ENCODE assay signal across 10 cellular contexts in genomic region chr6:15017251-15017650, GRCh38.
DNase-seq lines count a peak whose midpoint lies in the region; ATAC-seq, FAIRE-seq and TF ChIP-seq lines count a peak whose summit lies in the region.
"Had no signal": no experiment of that assay in that cellular context is flagged by ENCODE, and none has a peak within 500 bp of the region (broad histone marks: within the 10 kb centered on the region; RNA-seq: fewer than 3 reads in every experiment).

No MANE protein-coding gene starts in this region.

- FAIRE-seq in astrocyte (lab: Jason Lieb, UNC) (no peak), kidney (lab: Jason Lieb, UNC) (no peak)
- FAIRE-seq: endothelial cell of umbilical vein had no signal

- CTCF ChIA-PET in CD8-positive, alpha-beta memory T cell (lab: Charles Lee) = no interaction called here
- CTCF ChIA-PET in HCT116 (lab: Charles Lee) = no interaction called here

- H3K27me3 ChIP-seq in CD8-positive, alpha-beta memory T cell (ENCODE audit: insufficient read depth, low read length, poor library complexity, severe bottlenecking) = no peaks in the 10 kb centered on the region
- H3K27me3 ChIP-seq in HCT116 (ENCODE audit: insufficient read depth, low read length) (no peaks in the 10 kb centered on the region), astrocyte (ENCODE audit: insufficient read depth, low read length) (no peaks in the 10 kb centered on the region), lower lobe of right lung (ENCODE audit: low read depth) (no peaks in the 10 kb centered on the region)

- H2AFZ ChIP-seq in HCT116 (ENCODE audit: low read depth, low read length, poor library complexity, severe bottlenecking) (no peak overlapping the region), astrocyte (ENCODE audit: low read depth, low read length) (peak overlapping the region; percentile 23)

- TF ChIP-seq CTCF in HCT116 (IDR thresholded peaks at IDR 0.05 in 2 of 3, conservative IDR thresholded peaks at IDR 0.05 in 1 of 3; ENCODE audit: borderline replicate concordance in 1 of 3, insufficient read depth in 1 of 3, low read depth in 2 of 3, low read length in 2 of 3) (no peak), astrocyte (IDR thresholded peaks at IDR 0.05; ENCODE audit: insufficient read depth, low read depth, low read length) (no peak), lower lobe of right lung (IDR thresholded peaks at IDR 0.05) (no peak), kidney (IDR thresholded peaks at IDR 0.05; ENCODE audit: borderline replicate concordance, extremely low read depth, insufficient read depth) (no peak)

- no peak overlapping the region for H3K27ac Mint-ChIP-seq in CD8-positive, alpha-beta memory T cell
- H3K27ac Mint-ChIP-seq in astrocyte (ENCODE audit: unreplicated experiment) = no peak overlapping the region

- peak overlapping the region; percentile 54 for H3K27ac ChIP-seq in CD8-positive, alpha-beta memory T cell (ENCODE audit: low read depth, low read length)
- H3K27ac ChIP-seq in HCT116 (ENCODE audit: low read depth, low read length) (no peak overlapping the region), astrocyte (ENCODE audit: low read depth, low read length) (no peak overlapping the region), lower lobe of right lung (no peak overlapping the region), kidney (ENCODE audit: low read depth in 2 of 2, low read length in 2 of 2) (no peak overlapping the region)

- ATAC-seq in HCT116 = no peak
- no peak for ATAC-seq in lower lobe of right lung
- ATAC-seq in GM19455 (IDR thresholded peaks at IDR 0.05; ENCODE audit: unreplicated experiment) = no peak
- no peak for ATAC-seq in HG03571 (IDR thresholded peaks at IDR 0.05; ENCODE audit: unreplicated experiment)

- H3K36me3 ChIP-seq in CD8-positive, alpha-beta memory T cell (ENCODE audit: insufficient read depth, low read length) = no peaks in the 10 kb centered on the region
- no peaks in the 10 kb centered on the region for H3K36me3 ChIP-seq in HCT116 (ENCODE audit: control insufficient read depth in 1 of 2, insufficient read depth in 2 of 2, low read length in 2 of 2)
- H3K36me3 ChIP-seq in astrocyte (ENCODE audit: insufficient read depth, low read length) = no peaks in the 10 kb centered on the region
- no peaks in the 10 kb centered on the region for H3K36me3 ChIP-seq in lower lobe of right lung
- no peaks in the 10 kb centered on the region for H3K36me3 ChIP-seq in kidney (ENCODE audit: control insufficient read depth in 1 of 2, insufficient read depth in 2 of 2, low read length in 2 of 2)

- H3K9ac ChIP-seq in HCT116 (ENCODE audit: low read length) (no peak overlapping the region), astrocyte (ENCODE audit: low read length) (no peak overlapping the region), kidney (ENCODE audit: low read length in 2 of 2) (no peak overlapping the region)

- H3K4me2 ChIP-seq in HCT116 (ENCODE audit: low read length) (no peak overlapping the region), astrocyte (ENCODE audit: low read length) (peak overlapping the region; percentile 50)

- peaks cover 3 to 23% of the 10 kb centered on the region in 2 donors for H3K27me3 Mint-ChIP-seq in CD8-positive, alpha-beta memory T cell
- H3K27me3 Mint-ChIP-seq in astrocyte (ENCODE audit: low read depth, unreplicated experiment) = peaks cover 2% of the 10 kb centered on the region

- RAD21 ChIA-PET in HCT116 (lab: Charles Lee; ENCODE audit: low non-redundant PET in 1 of 2, low total read pairs in 2 of 2, uncharacterized antibody in 2 of 2, unreplicated experiment in 2 of 2) = no interaction called here

- BruUV-seq in HCT116 (replicated peaks; lab: Mats Ljungman, UMichigan) = no TSS peak

- no peaks in the 10 kb centered on the region for H3K36me3 Mint-ChIP-seq in CD8-positive, alpha-beta memory T cell
- H3K36me3 Mint-ChIP-seq in astrocyte (ENCODE audit: low read depth, unreplicated experiment) = no peaks in the 10 kb centered on the region

- DNase-seq in CD8-positive, alpha-beta memory T cell = no peak
- DNase-seq in HCT116 (ENCODE audit: low read depth, low spot score) = no peak
- peak; percentile 7 for DNase-seq in astrocyte (ENCODE audit: low read depth)
- peak; percentile 49 for DNase-seq in lower lobe of right lung
- no peak for DNase-seq in kidney
- no peak for DNase-seq in activated CD8-positive, alpha-beta memory T cell treated with anti-CD3 and anti-CD28 coated beads, Interleukin-2, amount 50 U/mL, for 4 hours
- DNase-seq: activated CD8-positive, alpha-beta memory T cell treated with anti-CD3 and anti-CD28 coated beads, Interleukin-2, amount 50 U/mL, for 48 hours had no signal

- intact Hi-C loops in HCT116 (cut with micrococcal nuclease) = no loop called here
- intact Hi-C loops in lower lobe of right lung (cut with DNase I) = no loop called here
- intact Hi-C loops in kidney (cut with DNase I) = no loop called here

- H3K9me2 ChIP-seq in HCT116 (ENCODE audit: insufficient read depth) = no peaks in the 10 kb centered on the region

- TF ChIP-seq POLR2A in HCT116 (IDR thresholded peaks at IDR 0.05; ENCODE audit: borderline replicate concordance, extremely low read depth, insufficient read depth, insufficient read length) = no peak

- H3K9me3 Mint-ChIP-seq in CD8-positive, alpha-beta memory T cell = no peaks in the 10 kb centered on the region
- peaks cover 2% of the 10 kb centered on the region for H3K9me3 Mint-ChIP-seq in astrocyte (ENCODE audit: unreplicated experiment)

- POLR2A ChIA-PET in CD8-positive, alpha-beta memory T cell (lab: Charles Lee) = no interaction called here
- POLR2A ChIA-PET in HCT116 (lab: Charles Lee) = no interaction called here

- H3K4me3 ChIP-seq in CD8-positive, alpha-beta memory T cell (ENCODE audit: low read length) = no peak overlapping the region
- H3K4me3 ChIP-seq in HCT116 (replicated peaks in 1 of 2; ENCODE audit: low read depth in 1 of 2, low read length in 2 of 2) (no peak overlapping the region), astrocyte (ENCODE audit: insufficient read depth, low read depth, low read length) (no peak overlapping the region), lower lobe of right lung (peak overlapping the region; percentile 18), kidney (ENCODE audit: low read length in 2 of 2) (no peak overlapping the region)

- peaks cover 5% of the 10 kb centered on the region for H3K4me1 ChIP-seq in CD8-positive, alpha-beta memory T cell (ENCODE audit: insufficient read depth, low read length)
- no peaks in the 10 kb centered on the region for H3K4me1 ChIP-seq in HCT116 (ENCODE audit: control insufficient read depth in 1 of 2, insufficient read depth in 2 of 2, low read length in 2 of 2)
- no peaks in the 10 kb centered on the region for H3K4me1 ChIP-seq in astrocyte (ENCODE audit: insufficient read depth, low read length)
- H3K4me1 ChIP-seq in lower lobe of right lung = peaks cover 4% of the 10 kb centered on the region
- H3K4me1 ChIP-seq in kidney (ENCODE audit: control insufficient read depth in 1 of 2, insufficient read depth in 1 of 2, low read depth in 1 of 2, low read length in 2 of 2) = no peaks in the 10 kb centered on the region

- no peak for TF ChIP-seq RAD21 in HCT116 (IDR thresholded peaks at IDR 0.05; ENCODE audit: low read depth)

- H4K20me1 ChIP-seq in HCT116 (ENCODE audit: insufficient read depth) (no peaks in the 10 kb centered on the region), astrocyte (ENCODE audit: insufficient read depth, low read length) (no peaks in the 10 kb centered on the region)

- peaks cover 8 to 13% (median 10%) of the 10 kb centered on the region in 3 donors for H3K4me1 Mint-ChIP-seq in CD8-positive, alpha-beta memory T cell
- peaks cover 2% of the 10 kb centered on the region for H3K4me1 Mint-ChIP-seq in astrocyte (ENCODE audit: low read depth, unreplicated experiment)

- H3K9me3 ChIP-seq in CD8-positive, alpha-beta memory T cell (ENCODE audit: low read length) = no peaks in the 10 kb centered on the region
- H3K9me3 ChIP-seq in HCT116 (ENCODE audit: control insufficient read depth in 1 of 2, insufficient read depth in 1 of 2, low read depth in 1 of 2, low read length in 2 of 2) (no peaks in the 10 kb centered on the region), astrocyte (ENCODE audit: insufficient read depth, low read depth, low read length) (peaks cover 3% of the 10 kb centered on the region), lower lobe of right lung (no peaks in the 10 kb centered on the region), kidney (ENCODE audit: control insufficient read depth in 1 of 2, low read length in 2 of 2) (no peaks in the 10 kb centered on the region)

- H3K79me2 ChIP-seq in HCT116 (ENCODE audit: insufficient read depth, low read length) (no peaks in the 10 kb centered on the region), astrocyte (ENCODE audit: insufficient read depth, low read length) (no peaks in the 10 kb centered on the region)

- H3K4me3 Mint-ChIP-seq in CD8-positive, alpha-beta memory T cell = no peak overlapping the region
- H3K4me3 Mint-ChIP-seq in astrocyte (ENCODE audit: unreplicated experiment) = no peak overlapping the region

TF ChIP-seq in HCT116, 20 proteins besides CTCF, POLR2A, EP300 and RAD21:
- TF ChIP-seq YY1 (IDR thresholded peaks at IDR 0.05; ENCODE audit: extremely low read depth, insufficient replicate concordance, low read depth, low read length) = no peak
- TF ChIP-seq TCF7L2 (IDR thresholded peaks at IDR 0.05; ENCODE audit: borderline replicate concordance, extremely low read depth, insufficient read depth, insufficient read length) = peak; percentile 67

Comparison
In these comparisons a context has a peak if more than half of its experiments do, and no peak if none do; other contexts are left out.
1. DNase-seq: peak in astrocyte (single experiment) and lower lobe of right lung (single experiment); none in CD8-positive, alpha-beta memory T cell (0 of 5), HCT116 (single experiment), kidney (single experiment) and activated CD8-positive, alpha-beta memory T cell treated with anti-CD3 and anti-CD28 coated beads, Interleukin-2, amount 50 U/mL, for 4 hours (single experiment).